7 cellular contexts compared by ENCODE assay signal in genomic region chr1:206555473-206555935, GRCh38. TPM values are rescaled to one million over a fixed set of nuclear protein-coding genes. Genes with fewer than 3 reads are reported as not detected.
DNase-seq lines count a peak whose midpoint lies in the region; ATAC-seq and TF ChIP-seq lines count a peak whose summit lies in the region.

No MANE protein-coding gene starts in this region.

- H3K4me3 Mint-ChIP-seq in stimulated activated effector memory CD8-positive, alpha-beta T cell treated with anti-CD3 and anti-CD28 coated beads, Interleukin-12 subunit alpha, Interleukin-12 subunit beta, amount 100 ng/mL, for 72 hours: peak overlapping the region; percentile 88
- no peak overlapping the region for H3K4me3 Mint-ChIP-seq in chondrocyte (ENCODE audit: unreplicated experiment)

- ATAC-seq in right cardiac atrium (peak; percentile 45 to 65), HG03196 (IDR thresholded peaks at IDR 0.05; ENCODE audit: unreplicated experiment) (no peak)
- no peak for ATAC-seq in stimulated activated effector memory CD8-positive, alpha-beta T cell treated with anti-CD3 and anti-CD28 coated beads, Interleukin-12 subunit alpha, Interleukin-12 subunit beta, amount 100 ng/mL, for 72 hours

- intact Hi-C loops in right cardiac atrium (cut with DNase I) (no loop called here), colonic mucosa (cut with DNase I) (no loop called here)

- H3K36me3 Mint-ChIP-seq in stimulated activated effector memory CD8-positive, alpha-beta T cell treated with anti-CD3 and anti-CD28 coated beads, Interleukin-12 subunit alpha, Interleukin-12 subunit beta, amount 100 ng/mL, for 72 hours: peaks cover 35% of the 10 kb centered on the region
- peaks cover 1% of the 10 kb centered on the region for H3K36me3 Mint-ChIP-seq in chondrocyte (ENCODE audit: low read depth)

- H3K27me3 Mint-ChIP-seq in chondrocyte (ENCODE audit: low read depth): peaks cover 30% of the 10 kb centered on the region

- peaks cover 69% of the 10 kb centered on the region for H3K4me1 Mint-ChIP-seq in stimulated activated effector memory CD8-positive, alpha-beta T cell treated with anti-CD3 and anti-CD28 coated beads, Interleukin-12 subunit alpha, Interleukin-12 subunit beta, amount 100 ng/mL, for 72 hours
- peaks cover 22% of the 10 kb centered on the region for H3K4me1 Mint-ChIP-seq in chondrocyte (ENCODE audit: low read depth)

- H3K4me1 ChIP-seq in right cardiac atrium (ENCODE audit: control insufficient read depth, insufficient read depth, low read length) (peaks cover 12% of the 10 kb centered on the region), colonic mucosa (no peaks in the 10 kb centered on the region)

- H3K27ac ChIP-seq in right cardiac atrium (ENCODE audit: low read length) (peak overlapping the region; percentile 94), colonic mucosa (no peak overlapping the region)

- no peak overlapping the region for H3K9ac ChIP-seq in colonic mucosa (ENCODE audit: low read depth in 2 of 2, low read length in 2 of 2)

- H3K4me3 ChIP-seq in right cardiac atrium (ENCODE audit: low read length): no peak overlapping the region
- H3K4me3 ChIP-seq in colonic mucosa: no peak overlapping the region

- H3K36me3 ChIP-seq in colonic mucosa: no peaks in the 10 kb centered on the region

- peak overlapping the region; percentile 99 for H3K27ac Mint-ChIP-seq in stimulated activated effector memory CD8-positive, alpha-beta T cell treated with anti-CD3 and anti-CD28 coated beads, Interleukin-12 subunit alpha, Interleukin-12 subunit beta, amount 100 ng/mL, for 72 hours
- no peak overlapping the region for H3K27ac Mint-ChIP-seq in chondrocyte (ENCODE audit: unreplicated experiment)

- H3K9me3 Mint-ChIP-seq in stimulated activated effector memory CD8-positive, alpha-beta T cell treated with anti-CD3 and anti-CD28 coated beads, Interleukin-12 subunit alpha, Interleukin-12 subunit beta, amount 100 ng/mL, for 72 hours: no peaks in the 10 kb centered on the region
- no peaks in the 10 kb centered on the region for H3K9me3 Mint-ChIP-seq in chondrocyte (ENCODE audit: low read depth)

- peak in 63 of 76 experiments; percentile 8 to 80 (median 42) for DNase-seq in HUDEP-2 (lab: John Stamatoyannopoulos, UW; ENCODE audit: unreplicated experiment in 76 of 76)
- DNase-seq in activated T-cell treated with anti-CD3 and anti-CD28 coated beads, Interleukin-2, amount 50 U/mL, for 48 hours: peak; percentile 74 to 77
- peak; percentile 60 to 89 (median 86) for DNase-seq in right cardiac atrium
- no peak for DNase-seq in stimulated activated effector memory CD8-positive, alpha-beta T cell treated with anti-CD3 and anti-CD28 coated beads, Interleukin-12 subunit alpha, Interleukin-12 subunit beta, amount 100 ng/mL, for 72 hours (ENCODE audit: low spot score in 2 of 2)
- no peak for DNase-seq in colonic mucosa
- DNase-seq in chondrocyte (ENCODE audit: low spot score): no peak

- WGBS in right cardiac atrium: 28% methylated on average over 10 of the region's 10 CpGs

- H3K27me3 ChIP-seq in right cardiac atrium (ENCODE audit: control insufficient read depth, insufficient read depth) (no peaks in the 10 kb centered on the region), colonic mucosa (no peaks in the 10 kb centered on the region)

- no peaks in the 10 kb centered on the region for H3K9me3 ChIP-seq in right cardiac atrium (ENCODE audit: control insufficient read depth, low read length)
- H3K9me3 ChIP-seq in colonic mucosa: no peaks in the 10 kb centered on the region

- no peak for TF ChIP-seq CTCF in colonic mucosa (IDR thresholded peaks at IDR 0.05)
- TF ChIP-seq CTCF in chondrocyte (IDR thresholded peaks at IDR 0.05): no peak

RNA-seq across cellular contexts. Expression of gene RASSF5, which starts 48.2 kb away (rescaled TPM):
- total RNA-seq in right cardiac atrium (10 to 100 TPM; 17.4 to 29.0 (median 22.0) TPM), colonic mucosa (1 to 10 TPM; 4.9 to 5.4 TPM), chondrocyte (0.12 to 0.36 TPM (median 0.27 TPM) in 3 replicates)
- 9.3 TPM for polyA plus RNA-seq in right cardiac atrium

RNA-seq across cellular contexts. Expression of gene EIF2D, which starts 56.8 kb away (rescaled TPM):
- total RNA-seq in right cardiac atrium (10 to 100 TPM; 24.6 to 28.0 (median 25.8) TPM), colonic mucosa (10 to 100 TPM; 39.2 to 45.0 TPM), chondrocyte (33.9 to 50.5 TPM (median 34.7 TPM) in 3 replicates)
- polyA plus RNA-seq in right cardiac atrium: 23.0 TPM

Comparison
In these comparisons a context has a peak if more than half of its experiments do, and no peak if none do; other contexts are left out.
1. DNase-seq: peak in HUDEP-2 (63 of 76), activated T-cell treated with anti-CD3 and anti-CD28 coated beads, Interleukin-2, amount 50 U/mL, for 48 hours (2 of 2) and right cardiac atrium (3 of 3); none in stimulated activated effector memory CD8-positive, alpha-beta T cell treated with anti-CD3 and anti-CD28 coated beads, Interleukin-12 subunit alpha, Interleukin-12 subunit beta, amount 100 ng/mL, for 72 hours (0 of 2), colonic mucosa (single experiment) and chondrocyte (single experiment).
2. ATAC-seq: peak in right cardiac atrium (2 of 2); none in stimulated activated effector memory CD8-positive, alpha-beta T cell treated with anti-CD3 and anti-CD28 coated beads, Interleukin-12 subunit alpha, Interleukin-12 subunit beta, amount 100 ng/mL, for 72 hours (single experiment) and HG03196 (single experiment).